In genomic region chr11:36376888-36377758, GRCh38 we compare ENCODE assay signal across 8 cellular contexts.
DNase-seq lines count a peak whose midpoint lies in the region; ATAC-seq, FAIRE-seq and TF ChIP-seq lines count a peak whose summit lies in the region.

No MANE protein-coding gene starts in this region.

- TF ChIP-seq CTCF in WERI-Rb-1 (IDR thresholded peaks at IDR 0.05; ENCODE audit: low read depth, low read length) (peak; percentile 56), coronary artery (IDR thresholded peaks at IDR 0.05) (peak; percentile 14), right lobe of liver (IDR thresholded peaks at IDR 0.05) (peak; percentile 23 to 43 (median 39))

- no peaks in the 10 kb centered on the region for H3K27me3 ChIP-seq in WERI-Rb-1 (ENCODE audit: insufficient read depth, low read depth, severe bottlenecking)
- no peaks in the 10 kb centered on the region for H3K27me3 ChIP-seq in right lobe of liver

- H3K4me1 ChIP-seq in right lobe of liver = peaks cover 0 to 15% (median 0%) of the 10 kb centered on the region in 4 donors

- H3K36me3 ChIP-seq in WERI-Rb-1 (no peaks in the 10 kb centered on the region), right lobe of liver (no peaks in the 10 kb centered on the region)

- H3K4me3 ChIP-seq in WERI-Rb-1 (ENCODE audit: low read depth, low read length) (peak overlapping the region; percentile 48), coronary artery (peak overlapping the region; percentile 76), right lobe of liver (peak overlapping the region; percentile 43 to 52 (median 51))

- intact Hi-C loops in right lobe of liver (cut with DNase I) = no loop called here

- no peak overlapping the region for H3K27ac ChIP-seq in WERI-Rb-1
- H3K27ac ChIP-seq in coronary artery = peak overlapping the region; percentile 3 to 57
- H3K27ac ChIP-seq in right lobe of liver = peak overlapping the region; percentile 31 to 82 (median 73)

- no peak for TF ChIP-seq POLR2A in right lobe of liver (IDR thresholded peaks at IDR 0.05)

- no peak for FAIRE-seq in HTR-8/SVneo (lab: Jason Lieb, UNC)

- ATAC-seq in right lobe of liver = peak; percentile 68 to 77 (median 74)

- 0% methylated on average over 3 of the region's 68 CpGs for WGBS in right lobe of liver (ENCODE audit: insufficient coverage, low coverage, low lambda C conversion rate, missing lambda C conversion rate)

- no peaks in the 10 kb centered on the region for H3K9me3 ChIP-seq in WERI-Rb-1 (ENCODE audit: severe bottlenecking)
- H3K9me3 ChIP-seq in right lobe of liver = no peaks in the 10 kb centered on the region

- DNase-seq in NCI-H1417 (lab: John Stamatoyannopoulos, UW) (peak; percentile 40 to 59 (median 45)), NCI-H1417 treated with DMSO at 0.1 percent for 48 hours (lab: John Stamatoyannopoulos, UW) (no peak), HTR-8/SVneo (ENCODE audit: insufficient read length, low spot score) (peak; percentile 71), WERI-Rb-1 (peak; percentile 42), coronary artery (ENCODE audit: low spot score) (no peak), right lobe of liver (peak; percentile 50 to 69 (median 56)), GM19240 (ENCODE audit: insufficient read length, low spot score) (no peak)
- DNase-seq in stimulated activated CD4-positive, alpha-beta T cell treated with anti-CD3 and anti-CD28 coated beads, TNF-alpha, amount 100 ng/mL, for 24 hours (ENCODE audit: low read depth in 3 of 3) = peak; percentile 9 to 52 (median 16)

Comparison
In these comparisons a context has a peak if more than half of its experiments do, and no peak if none do; other contexts are left out.
1. DNase-seq: peak in NCI-H1417 (3 of 3), HTR-8/SVneo (single experiment), WERI-Rb-1 (single experiment), right lobe of liver (3 of 3) and stimulated activated CD4-positive, alpha-beta T cell treated with anti-CD3 and anti-CD28 coated beads, TNF-alpha, amount 100 ng/mL, for 24 hours (3 of 3); none in NCI-H1417 treated with DMSO at 0.1 percent for 48 hours (single experiment), coronary artery (single experiment) and GM19240 (single experiment).
2. Peak in every context shown above with its lines, with median percentiles within 50 percentile points of each other: H3K4me3 ChIP-seq and CTCF ChIP-seq.